Comparison of ENCODE assay signal across 15 cellular contexts in genomic region chr17:1354022-1354421, GRCh38. TPM values are rescaled to one million over a fixed set of nuclear protein-coding genes. Genes with fewer than 3 reads are reported as not detected.
DNase-seq lines count a peak whose midpoint lies in the region; ATAC-seq and TF ChIP-seq lines count a peak whose summit lies in the region.
"Had no signal": no experiment of that assay in that cellular context is flagged by ENCODE, and none has a peak within 500 bp of the region (broad histone marks: within the 10 kb centered on the region; RNA-seq: fewer than 3 reads in every experiment).

No MANE protein-coding gene starts in this region.

- H3K9me3 ChIP-seq in SK-N-MC (ENCODE audit: low read depth, low read length): no peaks in the 10 kb centered on the region
- no peaks in the 10 kb centered on the region for H3K9me3 ChIP-seq in gastrocnemius medialis
- no peaks in the 10 kb centered on the region for H3K9me3 ChIP-seq in sigmoid colon

- H3K36me3 ChIP-seq in SK-N-MC (ENCODE audit: insufficient read depth, low read length): peaks cover 80% of the 10 kb centered on the region
- H3K36me3 ChIP-seq in gastrocnemius medialis: peaks cover 0 to 58% of the 10 kb centered on the region in 2 donors
- peaks cover 9 to 84% (median 30%) of the 10 kb centered on the region in 4 donors for H3K36me3 ChIP-seq in sigmoid colon

- ATAC-seq in left ventricle myocardium superior: peak; percentile 37
- peak; percentile 77 to 89 for ATAC-seq in gastrocnemius medialis
- ATAC-seq: CD8-positive, alpha-beta T cell had no signal

- H3K27me3 Mint-ChIP-seq in activated naive CD8-positive, alpha-beta T cell: no peaks in the 10 kb centered on the region
- no peaks in the 10 kb centered on the region for H3K27me3 Mint-ChIP-seq in activated naive CD8-positive, alpha-beta T cell treated with anti-CD3 and anti-CD28 coated beads for 36 hours

- peaks cover 10% of the 10 kb centered on the region for H3K4me1 Mint-ChIP-seq in activated naive CD8-positive, alpha-beta T cell (ENCODE audit: low read depth)
- H3K4me1 Mint-ChIP-seq in activated naive CD8-positive, alpha-beta T cell treated with anti-CD3 and anti-CD28 coated beads for 36 hours: peaks cover 3% of the 10 kb centered on the region

- H3K27ac Mint-ChIP-seq in activated naive CD8-positive, alpha-beta T cell: peak overlapping the region; percentile 42
- no peak overlapping the region for H3K27ac Mint-ChIP-seq in activated naive CD8-positive, alpha-beta T cell treated with anti-CD3 and anti-CD28 coated beads for 36 hours
- H3K27ac Mint-ChIP-seq: CD8-positive, alpha-beta T cell had no signal

- TF ChIP-seq CTCF in gastrocnemius medialis (IDR thresholded peaks at IDR 0.05 in 4 of 5, conservative IDR thresholded peaks at IDR 0.05 in 1 of 5) (no peak), sigmoid colon (IDR thresholded peaks at IDR 0.05) (no peak)

- H3K9ac ChIP-seq in SK-N-MC (ENCODE audit: insufficient read length): no peak overlapping the region

- TF ChIP-seq POLR2A in gastrocnemius medialis (IDR thresholded peaks at IDR 0.05) (no peak), sigmoid colon (IDR thresholded peaks at IDR 0.05) (no peak)

- H3K27me3 ChIP-seq in gastrocnemius medialis: no peaks in the 10 kb centered on the region
- no peaks in the 10 kb centered on the region for H3K27me3 ChIP-seq in sigmoid colon

- H3K4me3 Mint-ChIP-seq in activated naive CD8-positive, alpha-beta T cell: no peak overlapping the region
- no peak overlapping the region for H3K4me3 Mint-ChIP-seq in activated naive CD8-positive, alpha-beta T cell treated with anti-CD3 and anti-CD28 coated beads for 36 hours
- H3K4me3 Mint-ChIP-seq: CD8-positive, alpha-beta T cell had no signal

- peak overlapping the region; percentile 34 for H3K27ac ChIP-seq in SK-N-MC
- H3K27ac ChIP-seq in gastrocnemius medialis: peak overlapping the region; percentile 36 to 78 (median 68)
- H3K27ac ChIP-seq in sigmoid colon: peak overlapping the region in 1 of 4 donors; percentile 1
- H3K27ac ChIP-seq: RWPE1 had no signal

- H3K36me3 Mint-ChIP-seq in activated naive CD8-positive, alpha-beta T cell: peaks cover 6% of the 10 kb centered on the region
- peaks cover 44% of the 10 kb centered on the region for H3K36me3 Mint-ChIP-seq in activated naive CD8-positive, alpha-beta T cell treated with anti-CD3 and anti-CD28 coated beads for 36 hours

- intact Hi-C loops in left ventricle myocardium superior (cut with micrococcal nuclease) (no loop called here), gastrocnemius medialis (cut with DNase I; ENCODE audit: low total_unique reads) (no loop called here), sigmoid colon (cut with DNase I) (no loop called here)

- TF ChIP-seq EP300 in sigmoid colon (IDR thresholded peaks at IDR 0.05): no peak

- H3K4me1 ChIP-seq in gastrocnemius medialis (peaks cover 8 to 14% of the 10 kb centered on the region in 2 donors), sigmoid colon (peaks cover 0 to 8% (median 5%) of the 10 kb centered on the region in 4 donors)

- DNase-seq in activated naive CD8-positive, alpha-beta T cell treated with anti-CD3 and anti-CD28 coated beads for 36 hours: no peak
- DNase-seq in SK-N-MC (ENCODE audit: low read depth, low spot score) (no peak), left ventricle myocardium superior (no peak), gastrocnemius medialis (no peak), sigmoid colon (no peak), NCI-H1436 (lab: John Stamatoyannopoulos, UW) (no peak)
- no peak for DNase-seq in activated CD4-positive, alpha-beta T cell treated with anti-CD3 and anti-CD28 coated beads, Interleukin-2, amount 50 U/mL, for 4 hours
- DNase-seq: CD8-positive, alpha-beta T cell; H7; NCI-H1105; NCI-H1694 treated with DMSO at 0.1 percent for 48 hours; NCI-H226; NCI-H526 treated with DMSO at 0.1 percent for 48 hours had no signal

- no peaks in the 10 kb centered on the region for H3K9me3 Mint-ChIP-seq in activated naive CD8-positive, alpha-beta T cell (ENCODE audit: low read depth)
- no peaks in the 10 kb centered on the region for H3K9me3 Mint-ChIP-seq in activated naive CD8-positive, alpha-beta T cell treated with anti-CD3 and anti-CD28 coated beads for 36 hours
- H3K9me3 Mint-ChIP-seq: CD8-positive, alpha-beta T cell had no signal

- no peak overlapping the region for H3K4me3 ChIP-seq in SK-N-MC
- H3K4me3 ChIP-seq in gastrocnemius medialis: no peak overlapping the region
- no peak overlapping the region for H3K4me3 ChIP-seq in sigmoid colon

- in situ Hi-C loops in gastrocnemius medialis (cut with MboI; ENCODE audit: low sequenced_read_pairs in 4 of 4): loop anchor here in 2 of 4 donors (10.0 to 25.0 kb wide), 2 partner anchors 158 to 161 kb away; partner anchors contain the start of gene INPP5K (in 2 of the 2)

- 94 to 96% methylated on average over 7 of the region's 7 CpGs for WGBS in sigmoid colon, 2 donors

RNA-seq across cellular contexts. Expression of gene YWHAE, which starts 46.0 kb away (rescaled TPM):
- total RNA-seq in activated naive CD8-positive, alpha-beta T cell treated with anti-CD3 and anti-CD28 coated beads for 36 hours: 100 to 1,000 TPM; 550 to 555 TPM
- 620 TPM for total RNA-seq in left ventricle myocardium superior
- total RNA-seq in gastrocnemius medialis: 1,000 to 10,000 TPM in 3 of 4 donors, 100 to 1,000 TPM in 1; 915 to 1,814 (median 1,174) TPM
- total RNA-seq in sigmoid colon: 100 to 1,000 TPM; 353 to 507 (median 431) TPM
- polyA plus RNA-seq in sigmoid colon: 100 to 1,000 TPM; 312 to 440 (median 350) TPM
